8 cellular contexts compared by ENCODE assay signal in genomic region chr1:54716299-54717047, GRCh38. TPM values are rescaled to one million over a fixed set of nuclear protein-coding genes. Genes with fewer than 3 reads are reported as not detected.
DNase-seq lines count a peak whose midpoint lies in the region; ATAC-seq and TF ChIP-seq lines count a peak whose summit lies in the region.

No MANE protein-coding gene starts in this region.

- no peak for TF ChIP-seq POLR2A in body of pancreas (IDR thresholded peaks at IDR 0.05)
- TF ChIP-seq POLR2A in uterus (IDR thresholded peaks at IDR 0.05) = no peak

- H3K27ac ChIP-seq in DND-41 (ENCODE audit: low read length) (peak overlapping the region; percentile 70), HUES64 (ENCODE audit: low read depth, low read length) (peak overlapping the region; percentile 65), body of pancreas (peak overlapping the region in 3 of 4 donors; percentile 48 to 77 (median 74)), uterus (peak overlapping the region; percentile 53 to 82)

- H3K4me3 ChIP-seq in DND-41 (ENCODE audit: low read depth in 1 of 2, low read length in 2 of 2) (peak overlapping the region; percentile 67 to 77), HUES64 (ENCODE audit: low read length) (peak overlapping the region; percentile 87), body of pancreas (peak overlapping the region; percentile 45 to 75), uterus (peak overlapping the region; percentile 75 to 93)

- H3K27ac Mint-ChIP-seq in memory B cell = peak overlapping the region; percentile 71

- peaks cover 16% of the 10 kb centered on the region for H3K4me1 Mint-ChIP-seq in memory B cell

- H3K9me3 Mint-ChIP-seq in memory B cell = peaks cover 2% of the 10 kb centered on the region

- peak overlapping the region; percentile 98 for H2AFZ ChIP-seq in DND-41 (ENCODE audit: low read depth, low read length)

- H3K36me3 Mint-ChIP-seq in memory B cell = peaks cover 14% of the 10 kb centered on the region

- peak overlapping the region; percentile 91 for H3K4me3 Mint-ChIP-seq in memory B cell

- H3K79me2 ChIP-seq in DND-41 (ENCODE audit: insufficient read depth, low read length) = peaks cover 29% of the 10 kb centered on the region

- 57% methylated on average over 5 of the region's 8 CpGs for WGBS in HUES64
- WGBS in body of pancreas, 2 donors = 20 to 21% methylated on average over 8 of the region's 8 CpGs

- intact Hi-C loops in body of pancreas (cut with DNase I) = no loop called here
- intact Hi-C loops in uterus (cut with DNase I; ENCODE audit: low total_unique reads) = no loop called here

- peak overlapping the region; percentile 67 for H3K4me2 ChIP-seq in DND-41 (ENCODE audit: insufficient read depth, low read length)

- H3K27me3 ChIP-seq in DND-41 (ENCODE audit: insufficient read depth, low read length, poor library complexity) = no peaks in the 10 kb centered on the region
- no peaks in the 10 kb centered on the region for H3K27me3 ChIP-seq in HUES64 (ENCODE audit: insufficient read depth, low read length)
- H3K27me3 ChIP-seq in body of pancreas = no peaks in the 10 kb centered on the region
- no peaks in the 10 kb centered on the region for H3K27me3 ChIP-seq in uterus

- no peaks in the 10 kb centered on the region for H3K27me3 Mint-ChIP-seq in memory B cell

- H4K20me1 ChIP-seq in DND-41 (ENCODE audit: insufficient read depth, low read length) = no peaks in the 10 kb centered on the region

- peaks cover 29% of the 10 kb centered on the region for H3K4me1 ChIP-seq in DND-41 (ENCODE audit: insufficient read depth, low read length)
- no peaks in the 10 kb centered on the region for H3K4me1 ChIP-seq in HUES64 (ENCODE audit: insufficient read depth, low read length)
- peaks cover 19% of the 10 kb centered on the region for H3K4me1 ChIP-seq in body of pancreas
- peaks cover 0 to 5% of the 10 kb centered on the region in 2 donors for H3K4me1 ChIP-seq in uterus

- ATAC-seq in DND-41 (ENCODE audit: insufficient read depth, low read depth) (no peak), body of pancreas (no peak), memory B cell (ENCODE audit: low read depth) (no peak), HG02840 (IDR thresholded peaks at IDR 0.05; ENCODE audit: low FRiP score, unreplicated experiment) (no peak)

- H3K9me3 ChIP-seq in DND-41 (ENCODE audit: insufficient read depth, low read length, severe bottlenecking) (no peaks in the 10 kb centered on the region), HUES64 (ENCODE audit: insufficient read depth, low read depth, low read length) (no peaks in the 10 kb centered on the region), body of pancreas (no peaks in the 10 kb centered on the region), uterus (no peaks in the 10 kb centered on the region)

- peak overlapping the region; percentile 66 for H3K9ac ChIP-seq in DND-41 (ENCODE audit: low read depth, low read length)
- peak overlapping the region; percentile 86 for H3K9ac ChIP-seq in HUES64 (ENCODE audit: low read depth, low read length)

- TF ChIP-seq CTCF in DND-41 (IDR thresholded peaks at IDR 0.05; ENCODE audit: borderline replicate concordance, extremely low read depth, low read length, poor library complexity, severe bottlenecking) (no peak), body of pancreas (IDR thresholded peaks at IDR 0.05) (no peak), uterus (IDR thresholded peaks at IDR 0.05) (no peak)

- H3K36me3 ChIP-seq in DND-41 (ENCODE audit: insufficient read depth, low read length) = peaks cover 29% of the 10 kb centered on the region
- H3K36me3 ChIP-seq in HUES64 (ENCODE audit: insufficient read depth, low read length) = peaks cover 44% of the 10 kb centered on the region
- peaks cover 0 to 2% of the 10 kb centered on the region in 2 donors for H3K36me3 ChIP-seq in body of pancreas (replicated peaks in 1 of 2; ENCODE audit: insufficient read depth in 1 of 2, low read depth in 2 of 2)
- H3K36me3 ChIP-seq in uterus = no peaks in the 10 kb centered on the region

- DNase-seq in DND-41 (no peak), body of pancreas (no peak), memory B cell (ENCODE audit: low spot score in 2 of 2) (no peak), uterus (no peak), HuH-7 (ENCODE audit: low spot score) (no peak), NCI-H82 treated with DMSO at 0.1 percent for 48 hours (lab: John Stamatoyannopoulos, UW; ENCODE audit: unreplicated experiment) (no peak)

RNA-seq across cellular contexts. Expression of gene TTC4, which starts 0.8 kb away (rescaled TPM):
- 23.8 TPM for polyA plus RNA-seq in HUES64 (2013, experiment 1 of 2)
- polyA plus RNA-seq in HUES64 (2013, experiment 2 of 2) = 21.2 TPM
- total RNA-seq in body of pancreas (10 to 100 TPM; 15.0 to 21.1 TPM), uterus (10 to 100 TPM in 3 of 4 donors, 1 to 10 TPM in 1; 5.9 to 43.4 (median 19.0) TPM)

RNA-seq across cellular contexts. Expression of gene PARS2, which starts 47.9 kb away (rescaled TPM):
- polyA plus RNA-seq in HUES64 (2013, experiment 1 of 2) = 7.3 TPM
- 7.7 TPM for polyA plus RNA-seq in HUES64 (2013, experiment 2 of 2)
- total RNA-seq in body of pancreas (1 to 10 TPM in 1 of 2 donors, under 1 TPM in 1; 0.66 to 2.3 TPM), uterus (10 to 100 TPM in 1 of 4 donors, 1 to 10 TPM in 3; 3.5 to 17.7 (median 7.2) TPM)
